In the genomic region with DNA sequence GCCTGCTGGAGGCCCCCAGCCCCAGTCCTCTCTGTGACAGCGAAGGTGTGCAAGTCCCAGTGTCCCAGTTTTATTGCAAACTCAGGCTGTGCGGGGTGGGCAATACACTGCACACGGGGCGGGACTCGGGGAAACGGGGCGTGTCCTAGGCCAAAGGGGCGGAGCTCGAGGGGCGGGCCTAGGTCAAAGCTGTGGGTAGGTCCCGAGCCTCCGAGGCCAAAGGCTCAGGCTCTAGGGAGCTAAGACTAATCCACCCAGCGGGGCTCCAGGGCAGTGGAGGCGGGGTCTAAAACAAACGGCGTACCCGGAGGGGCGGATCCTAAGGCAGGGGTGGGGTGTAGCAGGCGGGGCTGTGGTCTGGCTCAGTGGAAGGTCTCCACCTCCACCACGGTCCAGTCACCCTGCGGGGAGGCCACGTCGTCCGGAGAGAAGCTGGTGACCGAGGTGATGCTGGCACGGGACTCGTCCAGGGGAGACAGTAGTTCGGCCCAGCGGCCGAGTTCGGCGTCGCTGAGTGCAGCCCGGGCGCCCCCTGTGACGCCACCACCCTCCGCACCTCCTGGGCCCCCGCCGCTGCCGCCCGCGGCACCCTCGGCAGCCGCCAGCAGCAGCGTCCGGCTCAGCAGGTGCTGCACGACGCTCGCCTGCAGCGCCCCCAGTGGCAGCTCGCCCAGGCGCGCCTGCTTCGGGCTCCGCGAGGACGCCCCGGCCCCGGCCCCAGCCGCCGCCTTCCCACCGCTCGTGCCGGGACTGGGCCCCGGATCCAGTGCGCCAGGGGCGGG, we compare ENCODE assay signal across 1 cellular context.
A peak's percentile ranks its signal among the peaks of the same experiment; 100 is the strongest.
TF ChIP-seq lines count a peak whose summit lies in the region.

No MANE protein-coding gene starts in this region.

TF ChIP-seq in H1, 55 proteins besides CTCF, POLR2A, EP300 and RAD21:
- no peak for TF ChIP-seq SRF (IDR thresholded peaks at IDR 0.05; ENCODE audit: low read depth, low read length)
- TF ChIP-seq, protein P1, sequence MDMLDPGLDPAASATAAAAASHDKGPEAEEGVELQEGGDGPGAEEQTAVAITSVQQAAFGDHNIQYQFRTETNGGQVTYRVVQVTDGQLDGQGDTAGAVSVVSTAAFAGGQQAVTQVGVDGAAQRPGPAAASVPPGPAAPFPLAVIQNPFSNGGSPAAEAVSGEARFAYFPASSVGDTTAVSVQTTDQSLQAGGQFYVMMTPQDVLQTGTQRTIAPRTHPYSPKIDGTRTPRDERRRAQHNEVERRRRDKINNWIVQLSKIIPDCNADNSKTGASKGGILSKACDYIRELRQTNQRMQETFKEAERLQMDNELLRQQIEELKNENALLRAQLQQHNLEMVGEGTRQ (IDR thresholded peaks at IDR 0.05; ENCODE audit: low read length), result no peak
- TF ChIP-seq SIRT6 (IDR thresholded peaks at IDR 0.05; ENCODE audit: low read length), result no peak
- TF ChIP-seq KDM4A (IDR thresholded peaks at IDR 0.05; ENCODE audit: low read depth, low read length, severe bottlenecking), result no peak
- no peak for TF ChIP-seq RFX5 (IDR thresholded peaks at IDR 0.05; ENCODE audit: borderline replicate concordance, low read depth, low read length)
- peak; percentile 43; the same call in 1 of the 2 replicates for TF ChIP-seq POLR2AphosphoS5 (IDR thresholded peaks at IDR 0.05; ENCODE audit: low read depth, low read length)
- 0 out of 2 replicates have a peak, but pooled peaks have one; percentile 26 for TF ChIP-seq BACH1 (IDR thresholded peaks at IDR 0.05; ENCODE audit: low read length)
- no peak for TF ChIP-seq GTF2F1 (IDR thresholded peaks at IDR 0.05; ENCODE audit: borderline replicate concordance, low read depth, low read length)
- TF ChIP-seq, protein P2, sequence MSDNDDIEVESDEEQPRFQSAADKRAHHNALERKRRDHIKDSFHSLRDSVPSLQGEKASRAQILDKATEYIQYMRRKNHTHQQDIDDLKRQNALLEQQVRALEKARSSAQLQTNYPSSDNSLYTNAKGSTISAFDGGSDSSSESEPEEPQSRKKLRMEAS (IDR thresholded peaks at IDR 0.05), result peak; percentile 71
- TF ChIP-seq CBX8 (IDR thresholded peaks at IDR 0.05; ENCODE audit: borderline replicate concordance, low read depth, low read length), result no peak
- no peak for TF ChIP-seq SP2 (IDR thresholded peaks at IDR 0.05; ENCODE audit: low read length)
- no peak for TF ChIP-seq EZH2 (IDR thresholded peaks at IDR 0.05; ENCODE audit: low read depth, low read length, severe bottlenecking)
- no peak for TF ChIP-seq CTBP2 (IDR thresholded peaks at IDR 0.05; ENCODE audit: borderline replicate concordance, insufficient read depth, insufficient read length, low read length)
- TF ChIP-seq SAP30 (IDR thresholded peaks at IDR 0.05; ENCODE audit: insufficient read depth, insufficient replicate concordance, low read length), result no peak
- TF ChIP-seq E2F6 (IDR thresholded peaks at IDR 0.05), result no peak
- TF ChIP-seq SIX5 (IDR thresholded peaks at IDR 0.05; ENCODE audit: low read depth, low read length), result no peak
- TF ChIP-seq, protein P3, sequence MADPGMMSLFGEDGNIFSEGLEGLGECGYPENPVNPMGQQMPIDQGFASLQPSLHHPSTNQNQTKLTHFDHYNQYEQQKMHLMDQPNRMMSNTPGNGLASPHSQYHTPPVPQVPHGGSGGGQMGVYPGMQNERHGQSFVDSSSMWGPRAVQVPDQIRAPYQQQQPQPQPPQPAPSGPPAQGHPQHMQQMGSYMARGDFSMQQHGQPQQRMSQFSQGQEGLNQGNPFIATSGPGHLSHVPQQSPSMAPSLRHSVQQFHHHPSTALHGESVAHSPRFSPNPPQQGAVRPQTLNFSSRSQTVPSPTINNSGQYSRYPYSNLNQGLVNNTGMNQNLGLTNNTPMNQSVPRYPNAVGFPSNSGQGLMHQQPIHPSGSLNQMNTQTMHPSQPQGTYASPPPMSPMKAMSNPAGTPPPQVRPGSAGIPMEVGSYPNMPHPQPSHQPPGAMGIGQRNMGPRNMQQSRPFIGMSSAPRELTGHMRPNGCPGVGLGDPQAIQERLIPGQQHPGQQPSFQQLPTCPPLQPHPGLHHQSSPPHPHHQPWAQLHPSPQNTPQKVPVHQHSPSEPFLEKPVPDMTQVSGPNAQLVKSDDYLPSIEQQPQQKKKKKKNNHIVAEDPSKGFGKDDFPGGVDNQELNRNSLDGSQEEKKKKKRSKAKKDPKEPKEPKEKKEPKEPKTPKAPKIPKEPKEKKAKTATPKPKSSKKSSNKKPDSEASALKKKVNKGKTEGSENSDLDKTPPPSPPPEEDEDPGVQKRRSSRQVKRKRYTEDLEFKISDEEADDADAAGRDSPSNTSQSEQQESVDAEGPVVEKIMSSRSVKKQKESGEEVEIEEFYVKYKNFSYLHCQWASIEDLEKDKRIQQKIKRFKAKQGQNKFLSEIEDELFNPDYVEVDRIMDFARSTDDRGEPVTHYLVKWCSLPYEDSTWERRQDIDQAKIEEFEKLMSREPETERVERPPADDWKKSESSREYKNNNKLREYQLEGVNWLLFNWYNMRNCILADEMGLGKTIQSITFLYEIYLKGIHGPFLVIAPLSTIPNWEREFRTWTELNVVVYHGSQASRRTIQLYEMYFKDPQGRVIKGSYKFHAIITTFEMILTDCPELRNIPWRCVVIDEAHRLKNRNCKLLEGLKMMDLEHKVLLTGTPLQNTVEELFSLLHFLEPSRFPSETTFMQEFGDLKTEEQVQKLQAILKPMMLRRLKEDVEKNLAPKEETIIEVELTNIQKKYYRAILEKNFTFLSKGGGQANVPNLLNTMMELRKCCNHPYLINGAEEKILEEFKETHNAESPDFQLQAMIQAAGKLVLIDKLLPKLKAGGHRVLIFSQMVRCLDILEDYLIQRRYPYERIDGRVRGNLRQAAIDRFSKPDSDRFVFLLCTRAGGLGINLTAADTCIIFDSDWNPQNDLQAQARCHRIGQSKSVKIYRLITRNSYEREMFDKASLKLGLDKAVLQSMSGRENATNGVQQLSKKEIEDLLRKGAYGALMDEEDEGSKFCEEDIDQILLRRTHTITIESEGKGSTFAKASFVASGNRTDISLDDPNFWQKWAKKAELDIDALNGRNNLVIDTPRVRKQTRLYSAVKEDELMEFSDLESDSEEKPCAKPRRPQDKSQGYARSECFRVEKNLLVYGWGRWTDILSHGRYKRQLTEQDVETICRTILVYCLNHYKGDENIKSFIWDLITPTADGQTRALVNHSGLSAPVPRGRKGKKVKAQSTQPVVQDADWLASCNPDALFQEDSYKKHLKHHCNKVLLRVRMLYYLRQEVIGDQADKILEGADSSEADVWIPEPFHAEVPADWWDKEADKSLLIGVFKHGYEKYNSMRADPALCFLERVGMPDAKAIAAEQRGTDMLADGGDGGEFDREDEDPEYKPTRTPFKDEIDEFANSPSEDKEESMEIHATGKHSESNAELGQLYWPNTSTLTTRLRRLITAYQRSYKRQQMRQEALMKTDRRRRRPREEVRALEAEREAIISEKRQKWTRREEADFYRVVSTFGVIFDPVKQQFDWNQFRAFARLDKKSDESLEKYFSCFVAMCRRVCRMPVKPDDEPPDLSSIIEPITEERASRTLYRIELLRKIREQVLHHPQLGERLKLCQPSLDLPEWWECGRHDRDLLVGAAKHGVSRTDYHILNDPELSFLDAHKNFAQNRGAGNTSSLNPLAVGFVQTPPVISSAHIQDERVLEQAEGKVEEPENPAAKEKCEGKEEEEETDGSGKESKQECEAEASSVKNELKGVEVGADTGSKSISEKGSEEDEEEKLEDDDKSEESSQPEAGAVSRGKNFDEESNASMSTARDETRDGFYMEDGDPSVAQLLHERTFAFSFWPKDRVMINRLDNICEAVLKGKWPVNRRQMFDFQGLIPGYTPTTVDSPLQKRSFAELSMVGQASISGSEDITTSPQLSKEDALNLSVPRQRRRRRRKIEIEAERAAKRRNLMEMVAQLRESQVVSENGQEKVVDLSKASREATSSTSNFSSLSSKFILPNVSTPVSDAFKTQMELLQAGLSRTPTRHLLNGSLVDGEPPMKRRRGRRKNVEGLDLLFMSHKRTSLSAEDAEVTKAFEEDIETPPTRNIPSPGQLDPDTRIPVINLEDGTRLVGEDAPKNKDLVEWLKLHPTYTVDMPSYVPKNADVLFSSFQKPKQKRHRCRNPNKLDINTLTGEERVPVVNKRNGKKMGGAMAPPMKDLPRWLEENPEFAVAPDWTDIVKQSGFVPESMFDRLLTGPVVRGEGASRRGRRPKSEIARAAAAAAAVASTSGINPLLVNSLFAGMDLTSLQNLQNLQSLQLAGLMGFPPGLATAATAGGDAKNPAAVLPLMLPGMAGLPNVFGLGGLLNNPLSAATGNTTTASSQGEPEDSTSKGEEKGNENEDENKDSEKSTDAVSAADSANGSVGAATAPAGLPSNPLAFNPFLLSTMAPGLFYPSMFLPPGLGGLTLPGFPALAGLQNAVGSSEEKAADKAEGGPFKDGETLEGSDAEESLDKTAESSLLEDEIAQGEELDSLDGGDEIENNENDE (IDR thresholded peaks at IDR 0.05; ENCODE audit: insufficient replicate concordance, low read length), result no peak
- no peak for TF ChIP-seq NRF1 (IDR thresholded peaks at IDR 0.05; ENCODE audit: low read depth, low read length)
- no peak for TF ChIP-seq FOSL1 (IDR thresholded peaks at IDR 0.05; ENCODE audit: insufficient read depth, low read depth, low read length)
- TF ChIP-seq JUND (IDR thresholded peaks at IDR 0.05; ENCODE audit: low read length), result no peak
- no peak for TF ChIP-seq TAF7 (optimal IDR thresholded peaks at IDR 0.05; ENCODE audit: borderline replicate concordance, low read depth, low read length)
- 0 out of 2 replicates have a peak, but pooled peaks have one; percentile 23 for TF ChIP-seq SP1 (IDR thresholded peaks at IDR 0.05; ENCODE audit: low read depth, low read length)
- no peak for TF ChIP-seq EGR1 (IDR thresholded peaks at IDR 0.05; ENCODE audit: borderline replicate concordance, low read depth, low read length)
- no peak for TF ChIP-seq CHD1 (IDR thresholded peaks at IDR 0.05; ENCODE audit: low read depth, low read length)
- TF ChIP-seq CHD2 (IDR thresholded peaks at IDR 0.05; ENCODE audit: low read length), result no peak; the same call in 1 of the 2 replicates
- TF ChIP-seq HDAC6 (IDR thresholded peaks at IDR 0.05; ENCODE audit: low read depth, low read length), result no peak
- no peak for TF ChIP-seq KDM5A (IDR thresholded peaks at IDR 0.05; ENCODE audit: low read length)
- TF ChIP-seq KDM1A (IDR thresholded peaks at IDR 0.05; ENCODE audit: borderline replicate concordance, low read length), result no peak
- TF ChIP-seq CREB1 (IDR thresholded peaks at IDR 0.05), result peak; percentile 71
- TF ChIP-seq CEBPB (IDR thresholded peaks at IDR 0.05; ENCODE audit: low read depth, low read length), result no peak
- TF ChIP-seq BRCA1 (IDR thresholded peaks at IDR 0.05; ENCODE audit: low read depth, low read length), result no peak
- no peak for TF ChIP-seq BCL11A (IDR thresholded peaks at IDR 0.05; ENCODE audit: low read depth in 2 of 2, low read length in 2 of 2)
- no peak for TF ChIP-seq TEAD4 (IDR thresholded peaks at IDR 0.05; ENCODE audit: low read depth, low read length)
- 0 out of 2 replicates have a peak, but pooled peaks have one; percentile 26 for TF ChIP-seq SP4 (IDR thresholded peaks at IDR 0.05; ENCODE audit: low read length)
- TF ChIP-seq JUN (IDR thresholded peaks at IDR 0.05; ENCODE audit: low read depth, low read length), result no peak
- TF ChIP-seq PHF8 (conservative IDR thresholded peaks at IDR 0.05; ENCODE audit: low read depth, low read length), result no peak
- TF ChIP-seq, protein P4, sequence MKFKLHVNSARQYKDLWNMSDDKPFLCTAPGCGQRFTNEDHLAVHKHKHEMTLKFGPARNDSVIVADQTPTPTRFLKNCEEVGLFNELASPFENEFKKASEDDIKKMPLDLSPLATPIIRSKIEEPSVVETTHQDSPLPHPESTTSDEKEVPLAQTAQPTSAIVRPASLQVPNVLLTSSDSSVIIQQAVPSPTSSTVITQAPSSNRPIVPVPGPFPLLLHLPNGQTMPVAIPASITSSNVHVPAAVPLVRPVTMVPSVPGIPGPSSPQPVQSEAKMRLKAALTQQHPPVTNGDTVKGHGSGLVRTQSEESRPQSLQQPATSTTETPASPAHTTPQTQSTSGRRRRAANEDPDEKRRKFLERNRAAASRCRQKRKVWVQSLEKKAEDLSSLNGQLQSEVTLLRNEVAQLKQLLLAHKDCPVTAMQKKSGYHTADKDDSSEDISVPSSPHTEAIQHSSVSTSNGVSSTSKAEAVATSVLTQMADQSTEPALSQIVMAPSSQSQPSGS (IDR thresholded peaks at IDR 0.05; ENCODE audit: low read length), result no peak
- no peak for TF ChIP-seq GABPA (IDR thresholded peaks at IDR 0.05; ENCODE audit: borderline replicate concordance, insufficient read depth, low read length)
- TF ChIP-seq TBP (IDR thresholded peaks at IDR 0.05; ENCODE audit: low read depth, low read length), result no peak
- 0 out of 2 replicates have a peak, but pooled peaks have one; percentile 39 for TF ChIP-seq TCF12 (IDR thresholded peaks at IDR 0.05; ENCODE audit: low read depth, low read length)
- no peak for TF ChIP-seq POU5F1 (IDR thresholded peaks at IDR 0.05; ENCODE audit: low read depth, low read length)
- TF ChIP-seq SIN3A (conservative IDR thresholded peaks at IDR 0.05 in 1 of 2, IDR thresholded peaks at IDR 0.05 in 1 of 2; ENCODE audit: low read depth in 1 of 2, low read length in 2 of 2), result peak in 1 of 2 experiments; percentile 64; a peak in 1 of 4 replicates
- no peak for TF ChIP-seq SUZ12 (IDR thresholded peaks at IDR 0.05; ENCODE audit: low read length)
- no peak for TF ChIP-seq CBX5 (IDR thresholded peaks at IDR 0.05; ENCODE audit: low read depth, low read length)
- no peak for TF ChIP-seq NANOG (IDR thresholded peaks at IDR 0.05; ENCODE audit: insufficient read depth, low read depth, low read length, poor library complexity, severe bottlenecking)
- no peak for TF ChIP-seq RBBP5 (IDR thresholded peaks at IDR 0.05; ENCODE audit: borderline replicate concordance, low read depth, low read length)
- TF ChIP-seq, protein P5, sequence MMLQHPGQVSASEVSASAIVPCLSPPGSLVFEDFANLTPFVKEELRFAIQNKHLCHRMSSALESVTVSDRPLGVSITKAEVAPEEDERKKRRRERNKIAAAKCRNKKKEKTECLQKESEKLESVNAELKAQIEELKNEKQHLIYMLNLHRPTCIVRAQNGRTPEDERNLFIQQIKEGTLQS (IDR thresholded peaks at IDR 0.05; ENCODE audit: insufficient read depth, low read depth, low read length), result no peak
- 0 out of 2 replicates have a peak, but pooled peaks have one; percentile 3 for TF ChIP-seq TAF1 (IDR thresholded peaks at IDR 0.05; ENCODE audit: low read depth, low read length)
- peak; percentile 69 for TF ChIP-seq ASH2L (IDR thresholded peaks at IDR 0.05; ENCODE audit: low read length)
- TF ChIP-seq MAFK (IDR thresholded peaks at IDR 0.05; ENCODE audit: low read depth, low read length), result no peak
- TF ChIP-seq RNF2 (IDR thresholded peaks at IDR 0.05; ENCODE audit: borderline replicate concordance, low read depth, low read length, missing control alignments, poor library complexity, severe bottlenecking), result no peak
- TF ChIP-seq RXRA (IDR thresholded peaks at IDR 0.05; ENCODE audit: insufficient read depth, low read depth, low read length), result no peak
- TF ChIP-seq ZNF274 (IDR thresholded peaks at IDR 0.05; ENCODE audit: borderline replicate concordance, extremely low read depth, low read length), result no peak
- TF ChIP-seq YY1 (IDR thresholded peaks at IDR 0.05; ENCODE audit: low read depth, low read length), result no peak
- peak; percentile 42 to 71; a peak in 1 of 4 replicates for TF ChIP-seq HDAC2 (IDR thresholded peaks at IDR 0.05; ENCODE audit: borderline replicate concordance in 1 of 2, low read depth in 2 of 2, low read length in 2 of 2)
